ENCODE assay signal across 8 cellular contexts in genomic region chr3:137032465-137033120, GRCh38.
DNase-seq lines count a peak whose midpoint lies in the region; ATAC-seq and TF ChIP-seq lines count a peak whose summit lies in the region.

No MANE protein-coding gene starts in this region.

- H3K4me1 ChIP-seq in right cardiac atrium (ENCODE audit: control insufficient read depth, insufficient read depth, low read length), result no peaks in the 10 kb centered on the region
- no peaks in the 10 kb centered on the region for H3K4me1 ChIP-seq in vagina

- TF ChIP-seq POLR2A in vagina (IDR thresholded peaks at IDR 0.05), result no peak

- no peaks in the 10 kb centered on the region for H3K36me3 ChIP-seq in vagina

- intact Hi-C loops in right cardiac atrium (cut with DNase I) (no loop called here), vagina (cut with DNase I) (no loop called here)

- CTCF ChIA-PET in HEK293T (lab: Yijun Ruan, JAX), result interaction anchor here (0.5 to 1.7 kb wide), 10 partner anchors 8 to 1244 kb away, joined by 3 to 7 read pairs (median 3); no protein-coding TSS in a partner anchor

- H3K4me3 ChIP-seq in right cardiac atrium (ENCODE audit: low read length), result peak overlapping the region; percentile 16
- H3K4me3 ChIP-seq in vagina, result peak overlapping the region; percentile 22 to 44

- WGBS in right cardiac atrium, result 3% methylated on average over 31 of the region's 31 CpGs

- DNase-seq in GM04503 (ENCODE audit: low read depth) (peak; percentile 37), HEK293T (ENCODE audit: extremely low spot score) (peak; percentile 91), NCI-H1092 (lab: John Stamatoyannopoulos, UW) (peak; percentile 79), T follicular helper cell (ENCODE audit: low read depth) (peak; percentile 55), amniotic stem cell (lab: John Stamatoyannopoulos, UW) (peak; percentile 50), right cardiac atrium (peak; percentile 90 to 96 (median 92)), putamen (ENCODE audit: low spot score) (peak; percentile 76), vagina (ENCODE audit: extremely low spot score in 2 of 2) (no peak)

- ATAC-seq in right cardiac atrium, result peak; percentile 89 to 93

- H3K9me3 ChIP-seq in right cardiac atrium (ENCODE audit: control insufficient read depth, low read length) (no peaks in the 10 kb centered on the region), vagina (no peaks in the 10 kb centered on the region)

- H3K27ac ChIP-seq in right cardiac atrium (ENCODE audit: low read length) (no peak overlapping the region), vagina (no peak overlapping the region)

- TF ChIP-seq CTCF in vagina (IDR thresholded peaks at IDR 0.05), result peak; percentile 60 to 90 (median 74)

- H3K27me3 ChIP-seq in right cardiac atrium (ENCODE audit: control insufficient read depth, insufficient read depth) (no peaks in the 10 kb centered on the region), vagina (no peaks in the 10 kb centered on the region)

- POLR2A ChIA-PET in HEK293T (lab: Yijun Ruan, JAX), result interaction anchor here (1.5 kb wide), 1 partner anchor 280 kb away, joined by 5 read pairs; the partner anchor contains the start of gene STAG1

TF ChIP-seq in HEK293T, 16 proteins besides CTCF, POLR2A, EP300 and RAD21:
- TF ChIP-seq SP1 (IDR thresholded peaks at IDR 0.05) (no peak), LEF1 (IDR thresholded peaks at IDR 0.05; ENCODE audit: borderline replicate concordance) (no peak), HDGF (IDR thresholded peaks at IDR 0.05; ENCODE audit: borderline replicate concordance) (no peak), CTBP1 (IDR thresholded peaks at IDR 0.05; ENCODE audit: borderline replicate concordance) (no peak), TARDBP (IDR thresholded peaks at IDR 0.05) (no peak), FOXK2 (IDR thresholded peaks at IDR 0.05) (no peak), PKNOX1 (IDR thresholded peaks at IDR 0.05) (no peak), NFRKB (IDR thresholded peaks at IDR 0.05) (no peak), FOXA1 (IDR thresholded peaks at IDR 0.05) (no peak), BHLHE40 (IDR thresholded peaks at IDR 0.05; ENCODE audit: borderline replicate concordance) (no peak), L3MBTL2 (conservative IDR thresholded peaks at IDR 0.05) (no peak; the same call in 1 of the 2 replicates)

Comparison
In these comparisons a context has a peak if more than half of its experiments do, and no peak if none do; other contexts are left out.
1. DNase-seq: peak in GM04503 (single experiment), HEK293T (single experiment), NCI-H1092 (single experiment), T follicular helper cell (single experiment), amniotic stem cell (single experiment), right cardiac atrium (3 of 3) and putamen (single experiment); none in vagina (0 of 2).